Comparison of ENCODE assay signal across 1 cellular context in genomic region chr1:212668477-212668876, GRCh38.
TF ChIP-seq lines count a peak whose summit lies in the region.

No MANE protein-coding gene starts in this region.

TF ChIP-seq in A549, 52 proteins besides CTCF, POLR2A, EP300 and RAD21 (continued from another document):
- no peak for TF ChIP-seq BHLHE40 (IDR thresholded peaks at IDR 0.05; ENCODE audit: low read depth, low read length)
- TF ChIP-seq EHMT2 (IDR thresholded peaks at IDR 0.05; ENCODE audit: low read depth) = no peak
- TF ChIP-seq, protein P1, sequence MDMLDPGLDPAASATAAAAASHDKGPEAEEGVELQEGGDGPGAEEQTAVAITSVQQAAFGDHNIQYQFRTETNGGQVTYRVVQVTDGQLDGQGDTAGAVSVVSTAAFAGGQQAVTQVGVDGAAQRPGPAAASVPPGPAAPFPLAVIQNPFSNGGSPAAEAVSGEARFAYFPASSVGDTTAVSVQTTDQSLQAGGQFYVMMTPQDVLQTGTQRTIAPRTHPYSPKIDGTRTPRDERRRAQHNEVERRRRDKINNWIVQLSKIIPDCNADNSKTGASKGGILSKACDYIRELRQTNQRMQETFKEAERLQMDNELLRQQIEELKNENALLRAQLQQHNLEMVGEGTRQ (IDR thresholded peaks at IDR 0.05) = no peak
- no peak for TF ChIP-seq RNF2 (IDR thresholded peaks at IDR 0.05; ENCODE audit: borderline replicate concordance, low read depth)
- TF ChIP-seq KDM5A (IDR thresholded peaks at IDR 0.05) = no peak
- no peak for TF ChIP-seq MAZ (IDR thresholded peaks at IDR 0.05; ENCODE audit: borderline replicate concordance, low read depth, low read length)
